ENCODE assay signal across 14 cellular contexts in the genomic region with DNA sequence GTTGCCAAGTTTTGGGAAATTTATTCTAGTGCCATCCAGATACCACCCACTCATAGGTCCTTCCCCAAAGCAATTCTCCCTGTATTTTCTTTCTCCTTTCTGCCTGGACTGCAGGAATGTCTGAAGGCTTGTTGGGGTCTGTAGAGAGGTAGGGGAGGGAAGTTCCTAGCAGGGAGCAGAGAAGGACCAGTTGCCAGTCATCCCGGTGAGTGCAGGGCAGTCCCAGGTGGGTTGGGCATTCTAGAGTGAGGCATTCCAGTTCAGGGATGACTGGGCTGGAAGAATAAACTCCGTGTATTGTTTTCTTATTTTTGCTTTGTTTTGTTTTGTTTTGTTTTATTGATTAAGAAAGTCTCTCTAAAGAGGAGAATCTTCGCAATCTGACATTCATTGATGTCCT.
"Had no signal": no experiment of that assay in that cellular context is flagged by ENCODE, and none has a peak within 500 bp of the region (broad histone marks: within the 10 kb centered on the region; RNA-seq: fewer than 3 reads in every experiment).

No MANE protein-coding gene starts in this region.

- H3K4me1 ChIP-seq: psoas muscle, uterus had no signal

- H3K27me3 ChIP-seq: gastrocnemius medialis, heart left ventricle, uterus had no signal

- DNase-seq: activated CD4-positive, alpha-beta T cell treated with anti-CD3 and anti-CD28 coated beads, Interleukin-2, amount 10 ng/mL, durations not matched to agents 7 days and 5 days; activated CD8-positive, alpha-beta memory T cell treated with anti-CD3 and anti-CD28 coated beads for 24 hours; activated naive CD4-positive, alpha-beta T cell; cerebellar nuclear complex; effector memory CD8-positive, alpha-beta T cell; gastrocnemius medialis; heart left ventricle; left colon; mucosa of descending colon; nephron progenitor cell; psoas muscle; stimulated activated CD4-positive, alpha-beta T cell treated with anti-CD3 and anti-CD28 coated beads, Interleukin-1b, Interleukin-23, amount 100 ng/mL, for 48 hours; uterus had no signal

- H3K36me3 ChIP-seq: gastrocnemius medialis, heart left ventricle, thoracic aorta, uterus had no signal

- H3K27ac ChIP-seq: gastrocnemius medialis, psoas muscle, thoracic aorta, uterus had no signal

- ATAC-seq: effector memory CD8-positive, alpha-beta T cell; gastrocnemius medialis; heart left ventricle; left colon; mucosa of descending colon had no signal

- H3K9me3 ChIP-seq: gastrocnemius medialis, heart left ventricle, mucosa of descending colon, psoas muscle, thoracic aorta, uterus had no signal

- H3K4me3 ChIP-seq: gastrocnemius medialis, heart left ventricle, mucosa of descending colon, psoas muscle, thoracic aorta, uterus had no signal
